In the genomic region with DNA sequence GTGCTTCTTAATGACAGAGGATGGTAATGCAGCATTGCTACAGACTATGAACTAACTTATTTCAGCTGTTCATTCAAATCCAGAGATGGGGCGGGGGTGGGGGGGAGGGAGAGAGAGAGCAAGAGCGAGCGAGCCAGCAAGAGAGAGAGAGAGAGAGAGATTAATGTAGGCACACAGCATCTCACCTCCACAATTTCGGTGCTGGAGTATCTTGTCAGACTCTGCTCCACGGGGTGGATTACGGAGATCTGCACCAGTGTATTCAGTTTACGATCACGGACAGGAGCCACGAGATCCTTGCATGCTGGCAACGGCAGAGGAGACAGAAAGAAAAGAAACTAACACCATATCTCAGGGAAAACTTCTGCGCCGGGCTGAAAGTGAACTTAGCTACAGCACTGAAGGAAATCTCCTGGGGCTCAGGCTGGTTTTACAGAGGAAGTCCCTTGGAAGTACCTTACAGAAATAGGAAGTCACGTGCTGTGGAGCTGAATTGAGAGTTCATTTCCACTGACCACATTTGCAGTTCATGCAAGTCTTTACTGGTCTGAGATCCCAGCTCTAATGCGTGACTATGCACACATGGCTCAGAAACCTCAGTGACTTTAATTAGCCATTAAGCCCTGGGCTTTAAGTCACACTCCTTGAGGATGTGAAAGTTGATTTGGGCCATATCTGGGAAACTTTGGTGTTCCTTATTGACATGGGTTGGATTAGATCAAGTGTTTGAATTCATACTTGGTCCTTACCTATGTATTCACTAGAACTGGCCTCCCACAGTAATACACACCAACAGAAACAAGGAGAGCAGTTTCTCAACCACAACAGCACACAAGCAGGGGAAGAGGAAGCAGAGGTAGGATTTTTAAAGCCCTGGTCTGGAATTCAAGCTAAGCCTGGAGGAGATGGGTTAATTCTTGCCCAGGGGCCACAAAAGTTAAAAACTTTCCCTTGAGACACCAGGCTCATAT, we compare ENCODE assay signal across 1 cellular context.
TF ChIP-seq lines count a peak whose summit lies in the region.

No MANE protein-coding gene starts in this region.

TF ChIP-seq in GM12878, 131 proteins besides CTCF, POLR2A, EP300 and RAD21 (continued from another document):
- TF ChIP-seq SMARCA5 (IDR thresholded peaks at IDR 0.05) (peak; percentile 61; the same call in 1 of the 2 replicates), IKZF2 (IDR thresholded peaks at IDR 0.05) (peak; percentile 94 to 96), POU2F2 (IDR thresholded peaks at IDR 0.05; ENCODE audit: borderline replicate concordance, low read depth, low read length) (0 out of 3 replicates have a peak, but pooled peaks have one; percentile 44), FOXM1 (IDR thresholded peaks at IDR 0.05; ENCODE audit: low read depth, low read length) (no peak), SPI1 (IDR thresholded peaks at IDR 0.05; ENCODE audit: borderline replicate concordance, insufficient read depth, low read depth, low read length) (peak; percentile 21; the same call in 1 of the 2 replicates), MEF2B (IDR thresholded peaks at IDR 0.05; ENCODE audit: partially characterized antibody, poor library complexity, severe bottlenecking) (peak; percentile 80), NKRF (conservative IDR thresholded peaks at IDR 0.05) (0 out of 2 replicates have a peak, but pooled peaks have one; percentile 64), BACH1 (IDR thresholded peaks at IDR 0.05; ENCODE audit: borderline replicate concordance) (0 out of 2 replicates have a peak, but pooled peaks have one; percentile 51), BCL11A (IDR thresholded peaks at IDR 0.05; ENCODE audit: low read depth, low read length) (peak; percentile 76), NFIC (IDR thresholded peaks at IDR 0.05; ENCODE audit: low read depth, low read length) (peak; percentile 43; the same call in 1 of the 2 replicates), BMI1 (IDR thresholded peaks at IDR 0.05; ENCODE audit: borderline replicate concordance) (peak; percentile 42), MLLT1 (IDR thresholded peaks at IDR 0.05) (peak; percentile 46; the same call in 1 of the 2 replicates), SIX5 (IDR thresholded peaks at IDR 0.05; ENCODE audit: low read depth, low read length, severe bottlenecking) (no peak), RELB (IDR thresholded peaks at IDR 0.05; ENCODE audit: low read depth) (peak; percentile 89), NBN (IDR thresholded peaks at IDR 0.05) (0 out of 2 replicates have a peak, but pooled peaks have one; percentile 59), ZZZ3 (IDR thresholded peaks at IDR 0.05; ENCODE audit: control insufficient read depth, insufficient read length, low read depth) (peak; percentile 48), EGR1 (IDR thresholded peaks at IDR 0.05; ENCODE audit: borderline replicate concordance in 1 of 2, low read depth in 2 of 2, low read length in 2 of 2) (0 out of 3 replicates have a peak, but pooled peaks of 1 of the 2 experiments have one; percentile 10)
- TF ChIP-seq, protein P1, sequence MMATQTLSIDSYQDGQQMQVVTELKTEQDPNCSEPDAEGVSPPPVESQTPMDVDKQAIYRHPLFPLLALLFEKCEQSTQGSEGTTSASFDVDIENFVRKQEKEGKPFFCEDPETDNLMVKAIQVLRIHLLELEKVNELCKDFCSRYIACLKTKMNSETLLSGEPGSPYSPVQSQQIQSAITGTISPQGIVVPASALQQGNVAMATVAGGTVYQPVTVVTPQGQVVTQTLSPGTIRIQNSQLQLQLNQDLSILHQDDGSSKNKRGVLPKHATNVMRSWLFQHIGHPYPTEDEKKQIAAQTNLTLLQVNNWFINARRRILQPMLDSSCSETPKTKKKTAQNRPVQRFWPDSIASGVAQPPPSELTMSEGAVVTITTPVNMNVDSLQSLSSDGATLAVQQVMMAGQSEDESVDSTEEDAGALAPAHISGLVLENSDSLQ (IDR thresholded peaks at IDR 0.05) = no peak
